9 cellular contexts compared by ENCODE assay signal in genomic region chr3:184360834-184361531, GRCh38. TPM values are rescaled to one million over a fixed set of nuclear protein-coding genes. Genes with fewer than 3 reads are reported as not detected.
A peak's percentile ranks its signal among the peaks of the same experiment; 100 is the strongest.
DNase-seq lines count a peak whose midpoint lies in the region; ATAC-seq and TF ChIP-seq lines count a peak whose summit lies in the region.
"Had no signal": no experiment of that assay in that cellular context is flagged by ENCODE, and none has a peak within 500 bp of the region (broad histone marks: within the 10 kb centered on the region; RNA-seq: fewer than 3 reads in every experiment).

No MANE protein-coding gene starts in this region.

- H3K36me3 ChIP-seq in body of pancreas (replicated peaks in 1 of 2; ENCODE audit: insufficient read depth in 1 of 2, low read depth in 2 of 2): peaks cover 0 to 3% of the 10 kb centered on the region in 2 donors
- H3K36me3 ChIP-seq in mesendoderm (ENCODE audit: control insufficient read depth, insufficient read depth, low read length): peaks cover 3% of the 10 kb centered on the region
- H3K36me3 ChIP-seq in aorta (ENCODE audit: control insufficient read depth in 1 of 2, insufficient read depth in 2 of 2, low read length in 1 of 2): no peaks in the 10 kb centered on the region

- ATAC-seq in GM18520 (IDR thresholded peaks at IDR 0.05; ENCODE audit: unreplicated experiment) (peak; percentile 2), HG03196 (IDR thresholded peaks at IDR 0.05; ENCODE audit: unreplicated experiment) (peak; percentile 5), body of pancreas (no peak), aorta (ENCODE audit: low FRiP score) (no peak), HG03521 (IDR thresholded peaks at IDR 0.05; ENCODE audit: unreplicated experiment) (no peak)

- intact Hi-C loops in body of pancreas (cut with DNase I) (no loop called here), aorta (cut with DNase I) (loop anchor here in 1 of 2 donors (2.0 kb wide), 1 partner anchor 22 kb away; no protein-coding TSS in a partner anchor)

- peak overlapping the region; percentile 55 for H3K18ac ChIP-seq in mesendoderm (ENCODE audit: low read length)

- peaks cover 11% of the 10 kb centered on the region for H3K79me2 ChIP-seq in mesendoderm (ENCODE audit: control insufficient read depth, insufficient read depth, low read length)

- H3K27ac ChIP-seq in body of pancreas (peak overlapping the region in 3 of 4 donors; percentile 95 to 97 (median 96)), mesendoderm (ENCODE audit: low read depth, low read length) (no peak overlapping the region), aorta (ENCODE audit: low read depth in 1 of 2, low read length in 2 of 2) (peak overlapping the region; percentile 25 to 53)

- no peak overlapping the region for H3K4ac ChIP-seq in mesendoderm (ENCODE audit: low read depth, low read length)

- H3K27me3 ChIP-seq in body of pancreas: no peaks in the 10 kb centered on the region
- no peaks in the 10 kb centered on the region for H3K27me3 ChIP-seq in mesendoderm (ENCODE audit: insufficient read depth, low read length, poor library complexity)
- H3K27me3 ChIP-seq in aorta (ENCODE audit: control insufficient read depth in 1 of 2, insufficient read depth in 2 of 2, low read length in 1 of 2): no peaks in the 10 kb centered on the region

- TF ChIP-seq POLR2A in body of pancreas (IDR thresholded peaks at IDR 0.05): peak in 2 of 3 donors; percentile 35 to 41

- peak in 1 of 4 donors; percentile 10 for DNase-seq in body of pancreas
- no peak for DNase-seq in mesendoderm
- no peak for DNase-seq in aorta
- no peak for DNase-seq in NCI-H226
- DNase-seq in activated CD4-positive, alpha-beta T cell treated with anti-CD3 and anti-CD28 coated beads, Interleukin-2, amount 50 U/mL, for 4 hours: no peak

- peak overlapping the region; percentile 68 for H3K23ac ChIP-seq in mesendoderm (ENCODE audit: low read length)

- WGBS in body of pancreas, 2 donors: 9 to 29% methylated on average over 7 to 25 of the region's 25 CpGs
- WGBS in mesendoderm (ENCODE audit: extremely low coverage, insufficient coverage, low lambda C conversion rate): no CpG with 5 or more reads among the region's 25 CpGs
- WGBS in aorta, 2 donors: 9 to 11% methylated on average over 25 of the region's 25 CpGs

- H3K4me2 ChIP-seq in mesendoderm (ENCODE audit: low read length): peak overlapping the region; percentile 91

- no peak for TF ChIP-seq CTCF in body of pancreas (IDR thresholded peaks at IDR 0.05)

- no peak overlapping the region for H2BK15ac ChIP-seq in mesendoderm (replicated peaks; ENCODE audit: low read depth)

- peaks cover 9% of the 10 kb centered on the region for H3K79me1 ChIP-seq in mesendoderm (ENCODE audit: low read length)

- H2BK120ac ChIP-seq in mesendoderm (ENCODE audit: low read depth, low read length): no peak overlapping the region

- peak overlapping the region; percentile 25 to 57 for H3K4me3 ChIP-seq in body of pancreas
- H3K4me3 ChIP-seq in mesendoderm (ENCODE audit: low read length): peak overlapping the region; percentile 61
- H3K4me3 ChIP-seq in aorta (ENCODE audit: low read length in 2 of 2): peak overlapping the region; percentile 78 to 85

- H4K8ac ChIP-seq in mesendoderm (ENCODE audit: low read depth, low read length): no peak overlapping the region

- H3K9me3 ChIP-seq in body of pancreas (no peaks in the 10 kb centered on the region), aorta (ENCODE audit: control insufficient read depth, low read length) (no peaks in the 10 kb centered on the region)

- H2BK5ac ChIP-seq in mesendoderm (ENCODE audit: low read length): peak overlapping the region; percentile 45

- no peak overlapping the region for H4K5ac ChIP-seq in mesendoderm (ENCODE audit: low read length)

- H3K56ac ChIP-seq in mesendoderm (ENCODE audit: low read length): peak overlapping the region; percentile 92

- peak overlapping the region; percentile 54 for H2AK5ac ChIP-seq in mesendoderm (ENCODE audit: low read length)

- peak overlapping the region; percentile 92 for H3K9ac ChIP-seq in mesendoderm (ENCODE audit: low read length)

- H3K4me1 ChIP-seq in body of pancreas (peaks cover 36% of the 10 kb centered on the region), mesendoderm (ENCODE audit: control insufficient read depth, low read depth, low read length) (peaks cover 11% of the 10 kb centered on the region), aorta (ENCODE audit: control insufficient read depth in 1 of 2, insufficient read depth in 2 of 2, low read length in 2 of 2) (no peaks in the 10 kb centered on the region)

RNA-seq across cellular contexts. Expression of gene CLCN2, which starts 0.4 kb away (rescaled TPM):
- total RNA-seq in body of pancreas: 10 to 100 TPM in 1 of 2 donors, 1 to 10 TPM in 1; 7.5 to 12.2 TPM
- polyA plus RNA-seq in mesendoderm (2013, experiment 1 of 2): 3.7 TPM
- polyA plus RNA-seq in mesendoderm (2013, experiment 2 of 2): 3.9 TPM
- total RNA-seq in aorta: 1 to 10 TPM; 4.1 to 6.5 TPM
- polyA plus RNA-seq in aorta: 10 to 100 TPM in 1 of 2 donors, 1 to 10 TPM in 1; 4.3 to 14.5 TPM

RNA-seq across cellular contexts. Expression of gene POLR2H, which starts 0.5 kb away (rescaled TPM):
- total RNA-seq in body of pancreas (100 to 1,000 TPM in 1 of 2 donors, 10 to 100 TPM in 1; 32.4 to 137 TPM), aorta (10 to 100 TPM; 43.9 to 59.3 TPM)
- 89.1 TPM for polyA plus RNA-seq in mesendoderm (2013, experiment 1 of 2)
- polyA plus RNA-seq in mesendoderm (2013, experiment 2 of 2): 91.1 TPM
- polyA plus RNA-seq in aorta: 100 to 1,000 TPM in 1 of 2 donors, 10 to 100 TPM in 1; 55.3 to 151 TPM

RNA-seq across cellular contexts. Expression of gene THPO, which starts 17.0 kb away (rescaled TPM):
- total RNA-seq in body of pancreas: not detected
- polyA plus RNA-seq in mesendoderm (2013, experiment 1 of 2): 0.44 TPM
- polyA plus RNA-seq in mesendoderm (2013, experiment 2 of 2): 0.60 TPM
- 1 to 10 TPM in 1 of 2 donors, under 1 TPM in 1; 0.65 to 1.2 TPM for total RNA-seq in aorta
- under 1 TPM; 0.15 to 0.75 TPM for polyA plus RNA-seq in aorta
- total RNA-seq: T-helper 1 cell treated with Interleukin-12 subunit alpha and Interleukin-12 subunit beta and Interleukin-4 antibody, amounts not matched to agents 30 ng/mL and 1 ng/mL, for 36 hours had no signal

RNA-seq across cellular contexts. Expression of gene CHRD, which starts 18.9 kb away (rescaled TPM):
- 10 to 100 TPM; 47.2 to 50.4 TPM for total RNA-seq in body of pancreas
- 0.20 TPM for polyA plus RNA-seq in mesendoderm (2013, experiment 1 of 2)
- 0.14 TPM for polyA plus RNA-seq in mesendoderm (2013, experiment 2 of 2)
- 10 to 100 TPM; 12.0 to 46.5 TPM for total RNA-seq in aorta
- 10 to 100 TPM in 1 of 2 donors, under 1 TPM in 1; 0.38 to 11.9 TPM for polyA plus RNA-seq in aorta
- total RNA-seq: T-helper 1 cell treated with Interleukin-12 subunit alpha and Interleukin-12 subunit beta and Interleukin-4 antibody, amounts not matched to agents 30 ng/mL and 1 ng/mL, for 36 hours had no signal

RNA-seq across cellular contexts. Expression of gene FAM131A, which starts 23.6 kb away (rescaled TPM):
- total RNA-seq in body of pancreas (10 to 100 TPM; 11.5 to 13.5 TPM), aorta (10 to 100 TPM; 28.2 to 40.6 TPM)
- polyA plus RNA-seq in mesendoderm (2013, experiment 1 of 2): 4.8 TPM
- polyA plus RNA-seq in mesendoderm (2013, experiment 2 of 2): 5.1 TPM
- 10 to 100 TPM; 10.6 to 27.1 TPM for polyA plus RNA-seq in aorta

Comparison
In these comparisons a context has a peak if more than half of its experiments do, and no peak if none do; other contexts are left out.
1. ATAC-seq: peak in GM18520 (single experiment) and HG03196 (single experiment); none in body of pancreas (single experiment), aorta (single experiment) and HG03521 (single experiment).
2. Peak in every context shown above with its lines, with median percentiles within 50 percentile points of each other: H3K4me3 ChIP-seq.